ENCODE assay signal across 1 cellular context in the genomic region with DNA sequence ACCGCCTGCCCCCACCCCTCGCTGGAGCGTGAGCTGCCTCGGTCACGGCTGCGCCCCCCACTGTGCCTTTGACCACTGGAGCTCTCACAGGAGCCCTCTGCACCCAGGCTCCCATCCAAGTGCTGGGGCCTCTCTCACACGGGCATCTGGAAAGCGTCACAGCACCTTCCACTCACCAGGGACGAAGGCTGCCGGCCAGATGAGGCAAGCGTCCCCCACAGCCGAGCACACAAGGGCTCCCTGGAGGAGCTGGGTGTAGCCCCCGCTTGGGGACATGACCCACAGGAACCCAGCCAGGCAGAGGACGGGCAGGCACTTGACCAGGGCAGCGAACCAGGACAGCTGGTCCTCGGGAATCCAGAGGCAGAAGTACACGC.
TF ChIP-seq lines count a peak whose summit lies in the region.

No MANE protein-coding gene starts in this region.

TF ChIP-seq in K562, 482 proteins besides CTCF, POLR2A, EP300 and RAD21:
- TF ChIP-seq KLF16 (IDR thresholded peaks at IDR 0.05): no peak
- TF ChIP-seq PTRF (tag; IDR thresholded peaks at IDR 0.05): no peak
- TF ChIP-seq ZNF41 (CRISPR knock-in tag; conservative IDR thresholded peaks at IDR 0.05): no peak
- peak; percentile 43 for TF ChIP-seq RBM22 (IDR thresholded peaks at IDR 0.05; ENCODE audit: low read depth, low read length, poor library complexity, severe bottlenecking)
- no peak for TF ChIP-seq SRSF1 (IDR thresholded peaks at IDR 0.05; ENCODE audit: low read depth, low read length)
- peak; percentile 38 for TF ChIP-seq POLR2G (IDR thresholded peaks at IDR 0.05; ENCODE audit: low read depth, low read length)
- no peak for TF ChIP-seq NCOA1 (IDR thresholded peaks at IDR 0.05; ENCODE audit: low read depth)
- TF ChIP-seq DMBX1 (CRISPR knock-in tag; IDR thresholded peaks at IDR 0.05; ENCODE audit: borderline replicate concordance): no peak
TF ChIP-seq in K562: peak in this region for 2.
